20 cellular contexts compared by ENCODE assay signal in genomic region chr11:20497124-20497792, GRCh38.
"Had no signal": no experiment of that assay in that cellular context is flagged by ENCODE, and none has a peak within 500 bp of the region (broad histone marks: within the 10 kb centered on the region; RNA-seq: fewer than 3 reads in every experiment).

No MANE protein-coding gene starts in this region.

- ATAC-seq: heart left ventricle; left lobe of liver; naive thymus-derived CD4-positive, alpha-beta T cell; stimulated activated naive B cell treated with anti-CD40 and anti-IgM and Interleukin-4, amounts not matched to agents 10 μg/mL and 1 μg/mL and 100 μg/mL, for 72 hours; stimulated activated naive CD8-positive, alpha-beta T cell treated with anti-CD3 and anti-CD28 coated beads, Interleukin-15, amount 100 ng/mL, for 72 hours; upper lobe of right lung had no signal

- H3K4me1 ChIP-seq: heart left ventricle, right atrium auricular region, sigmoid colon, testis, tibial nerve, upper lobe of right lung, vagina had no signal

- H3K36me3 ChIP-seq: neutrophil had no signal

- H3K27me3 Mint-ChIP-seq: naive thymus-derived CD4-positive, alpha-beta T cell; stimulated activated naive B cell treated with anti-CD40 and anti-IgM and Interleukin-4, amounts not matched to agents 10 μg/mL and 1 μg/mL and 100 μg/mL, for 72 hours; stimulated activated naive CD8-positive, alpha-beta T cell treated with anti-CD3 and anti-CD28 coated beads, Interleukin-15, amount 100 ng/mL, for 72 hours had no signal

- H3K27me3 ChIP-seq: heart left ventricle, neutrophil, right atrium auricular region, sigmoid colon, testis, tibial nerve, upper lobe of right lung, vagina had no signal

- H3K4me1 Mint-ChIP-seq: nephron progenitor cell had no signal

- DNase-seq: dermis blood vessel endothelial cell; heart left ventricle; hippocampal formation; islet precursor cell; mammary epithelial cell; naive thymus-derived CD4-positive, alpha-beta T cell; nephron progenitor cell; sigmoid colon; stimulated activated CD4-positive, alpha-beta T cell treated with anti-CD3 and anti-CD28 coated beads, Interleukin-2, amount 100 ng/mL, for 24 hours; stimulated activated CD4-positive, alpha-beta T cell treated with anti-CD3 and anti-CD28 coated beads, Interleukin-4, amount 100 ng/mL, for 4 hours; stimulated activated naive B cell treated with anti-CD40 and anti-IgM and Interleukin-4, amounts not matched to agents 10 μg/mL and 1 μg/mL and 100 μg/mL, for 72 hours; stimulated activated naive CD8-positive, alpha-beta T cell treated with anti-CD3 and anti-CD28 coated beads, Interleukin-15, amount 100 ng/mL, for 72 hours; testis; upper lobe of right lung had no signal

- H3K27ac Mint-ChIP-seq: naive thymus-derived CD4-positive, alpha-beta T cell; nephron progenitor cell; stimulated activated naive B cell treated with anti-CD40 and anti-IgM and Interleukin-4, amounts not matched to agents 10 μg/mL and 1 μg/mL and 100 μg/mL, for 72 hours had no signal

- H3K9me3 ChIP-seq: heart left ventricle, neutrophil, right atrium auricular region, sigmoid colon, testis, tibial nerve, upper lobe of right lung, vagina had no signal

- H3K9me3 Mint-ChIP-seq: naive thymus-derived CD4-positive, alpha-beta T cell; nephron progenitor cell; stimulated activated naive B cell treated with anti-CD40 and anti-IgM and Interleukin-4, amounts not matched to agents 10 μg/mL and 1 μg/mL and 100 μg/mL, for 72 hours; stimulated activated naive CD8-positive, alpha-beta T cell treated with anti-CD3 and anti-CD28 coated beads, Interleukin-15, amount 100 ng/mL, for 72 hours had no signal

- H3K27ac ChIP-seq: heart left ventricle, neutrophil, right atrium auricular region, sigmoid colon, skin epidermis, testis, tibial nerve, upper lobe of right lung, vagina had no signal

- H3K4me3 Mint-ChIP-seq: naive thymus-derived CD4-positive, alpha-beta T cell; nephron progenitor cell; stimulated activated naive B cell treated with anti-CD40 and anti-IgM and Interleukin-4, amounts not matched to agents 10 μg/mL and 1 μg/mL and 100 μg/mL, for 72 hours; stimulated activated naive CD8-positive, alpha-beta T cell treated with anti-CD3 and anti-CD28 coated beads, Interleukin-15, amount 100 ng/mL, for 72 hours had no signal

- H3K4me3 ChIP-seq: heart left ventricle, right atrium auricular region, sigmoid colon, skin epidermis, testis, tibial nerve, upper lobe of right lung, vagina had no signal
